15 cellular contexts compared by ENCODE assay signal in the genomic region with DNA sequence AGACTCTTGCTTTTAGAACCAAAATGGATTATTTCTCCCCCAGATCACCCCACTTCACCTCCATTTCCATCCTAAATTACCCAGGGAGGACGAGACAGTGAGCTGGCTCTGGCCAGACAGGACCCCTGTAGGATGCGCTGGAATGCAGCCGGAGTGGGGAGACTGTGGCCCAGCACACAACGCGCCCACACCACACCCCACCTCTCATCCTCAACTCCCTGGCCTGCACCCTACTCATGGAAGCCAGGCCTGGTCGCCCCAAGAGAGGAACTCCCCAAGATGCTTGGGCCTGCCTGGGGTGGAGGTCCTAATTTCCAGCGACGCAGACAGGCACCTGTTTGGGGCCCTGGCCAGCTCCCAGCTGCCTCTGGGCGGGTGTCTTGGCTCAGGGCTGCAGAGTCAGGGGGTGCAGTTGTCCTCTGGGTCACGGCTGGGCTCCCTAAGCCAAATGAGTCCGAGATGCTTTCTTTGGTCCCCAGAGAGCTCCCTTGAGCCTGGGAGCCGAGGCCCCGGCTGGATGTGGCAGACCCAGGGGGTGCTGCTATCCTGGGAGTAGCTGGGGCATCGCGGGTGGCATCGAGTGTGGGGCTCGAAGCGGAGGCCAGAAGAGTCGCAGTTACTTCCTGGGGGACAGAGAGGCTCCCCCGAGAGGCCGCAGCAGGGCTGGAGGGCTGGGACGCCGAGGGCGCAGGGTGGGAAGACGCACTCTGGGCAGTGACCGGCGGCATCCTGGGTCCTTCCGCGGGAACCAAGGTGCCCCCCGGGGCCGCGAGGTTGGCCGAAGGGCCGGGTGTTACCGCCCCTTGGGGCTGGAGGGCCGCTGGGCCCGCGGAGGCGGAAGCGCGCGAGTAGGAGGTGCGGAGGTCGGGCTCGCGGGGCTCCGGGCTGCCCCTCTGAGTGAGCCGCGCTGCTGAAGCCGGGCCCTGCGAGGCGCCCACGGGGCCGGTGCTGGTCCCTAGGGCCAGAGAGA. TPM values are rescaled to one million over a fixed set of nuclear protein-coding genes. Genes with fewer than 3 reads are reported as not detected.
DNase-seq lines count a peak whose midpoint lies in the region; ATAC-seq and TF ChIP-seq lines count a peak whose summit lies in the region.
"Had no signal": no experiment of that assay in that cellular context is flagged by ENCODE, and none has a peak within 500 bp of the region (broad histone marks: within the 10 kb centered on the region; RNA-seq: fewer than 3 reads in every experiment).

No MANE protein-coding gene starts in this region.

- WGBS in testis, 2 donors = 50 to 51% methylated on average over 1 to 21 of the region's 54 CpGs

- H3K27me3 Mint-ChIP-seq in memory B cell (peaks cover 4% of the 10 kb centered on the region), osteocyte (ENCODE audit: unreplicated experiment) (no peaks in the 10 kb centered on the region)

- H3K4me3 ChIP-seq in testis = peak overlapping the region; percentile 29
- H3K4me3 ChIP-seq: smooth muscle cell had no signal

- TF ChIP-seq POLR2A in testis (IDR thresholded peaks at IDR 0.05) = no peak

- H3K4me1 ChIP-seq in testis = no peaks in the 10 kb centered on the region

- TF ChIP-seq CTCF in testis (IDR thresholded peaks at IDR 0.05) = no peak
- no peak for TF ChIP-seq CTCF in osteocyte (IDR thresholded peaks at IDR 0.05)

- H3K27ac ChIP-seq in testis = no peak overlapping the region

- H3K9me3 Mint-ChIP-seq in memory B cell (no peaks in the 10 kb centered on the region), osteocyte (ENCODE audit: unreplicated experiment) (no peaks in the 10 kb centered on the region)
- H3K9me3 Mint-ChIP-seq: activated naive CD4-positive, alpha-beta T cell treated with anti-CD3 and anti-CD28 coated beads, Interleukin-2, amount 50 U/mL, for 24 hours had no signal

- peaks cover 21% of the 10 kb centered on the region for H3K4me1 Mint-ChIP-seq in memory B cell
- no peaks in the 10 kb centered on the region for H3K4me1 Mint-ChIP-seq in osteocyte (ENCODE audit: unreplicated experiment)
- H3K4me1 Mint-ChIP-seq: activated naive CD4-positive, alpha-beta T cell treated with anti-CD3 and anti-CD28 coated beads, Interleukin-2, amount 50 U/mL, for 24 hours had no signal

- no peaks in the 10 kb centered on the region for H3K36me3 Mint-ChIP-seq in memory B cell
- peaks cover 16% of the 10 kb centered on the region for H3K36me3 Mint-ChIP-seq in osteocyte (ENCODE audit: unreplicated experiment)
- H3K36me3 Mint-ChIP-seq: activated naive CD4-positive, alpha-beta T cell treated with anti-CD3 and anti-CD28 coated beads, Interleukin-2, amount 50 U/mL, for 24 hours had no signal

- H3K27me3 ChIP-seq in testis = no peaks in the 10 kb centered on the region

- H3K36me3 ChIP-seq in testis (ENCODE audit: low read depth, missing control alignments) = no peaks in the 10 kb centered on the region

- DNase-seq in memory B cell (ENCODE audit: low spot score in 2 of 2) = peak; percentile 30 to 51
- no peak for DNase-seq in testis
- DNase-seq in osteocyte (ENCODE audit: extremely low spot score, unreplicated experiment) = no peak
- DNase-seq: activated CD8-positive, alpha-beta T cell treated with anti-CD3 and anti-CD28 coated beads, Interleukin-2, amount 10 ng/mL, durations not matched to agents 7 days and 5 days; midbrain; PC-3 had no signal

- H3K4me3 Mint-ChIP-seq in memory B cell = peak overlapping the region; percentile 59
- H3K4me3 Mint-ChIP-seq in osteocyte (ENCODE audit: unreplicated experiment) = no peak overlapping the region
- H3K4me3 Mint-ChIP-seq: activated CD8-positive, alpha-beta T cell treated with anti-CD3 and anti-CD28 coated beads, Interleukin-2, amount 10 ng/mL, durations not matched to agents 7 days and 5 days; activated naive CD4-positive, alpha-beta T cell treated with anti-CD3 and anti-CD28 coated beads, Interleukin-2, amount 50 U/mL, for 24 hours had no signal

- peak; percentile 70 for ATAC-seq in HG02678 (IDR thresholded peaks at IDR 0.05; ENCODE audit: unreplicated experiment)
- peak; percentile 18 for ATAC-seq in esophagus mucosa
- peak; percentile 78 for ATAC-seq in memory B cell (ENCODE audit: low read depth)
- ATAC-seq in HG03097 (IDR thresholded peaks at IDR 0.05; ENCODE audit: low FRiP score, unreplicated experiment) = no peak
- ATAC-seq in HG03565 (IDR thresholded peaks at IDR 0.05; ENCODE audit: unreplicated experiment) = no peak
- no peak for ATAC-seq in HG02885 (IDR thresholded peaks at IDR 0.05; ENCODE audit: poor library complexity, unreplicated experiment)
- ATAC-seq: activated CD8-positive, alpha-beta T cell treated with anti-CD3 and anti-CD28 coated beads, Interleukin-2, amount 10 ng/mL, durations not matched to agents 7 days and 5 days; HCT116; PC-3 had no signal

- H3K9me3 ChIP-seq in testis = no peaks in the 10 kb centered on the region

- H3K27ac Mint-ChIP-seq in memory B cell = peak overlapping the region; percentile 84
- H3K27ac Mint-ChIP-seq in osteocyte (ENCODE audit: unreplicated experiment) = no peak overlapping the region
- H3K27ac Mint-ChIP-seq: activated CD8-positive, alpha-beta T cell treated with anti-CD3 and anti-CD28 coated beads, Interleukin-2, amount 10 ng/mL, durations not matched to agents 7 days and 5 days; activated naive CD4-positive, alpha-beta T cell treated with anti-CD3 and anti-CD28 coated beads, Interleukin-2, amount 50 U/mL, for 24 hours had no signal

- intact Hi-C loops in testis (cut with DNase I; ENCODE audit: low total_unique reads) = no loop called here

RNA-seq across cellular contexts. Expression of gene CLEC20A, which starts 10.4 kb away (rescaled TPM):
- not detected for total RNA-seq in esophagus mucosa
- total RNA-seq in testis = 1 to 10 TPM; 1.1 to 6.1 TPM
- polyA plus RNA-seq in testis (ENCODE audit: insufficient read depth, low read depth, low replicate concordance) = 7.5 TPM
- not detected in 2 replicates for total RNA-seq in osteocyte
- total RNA-seq: activated CD8-positive, alpha-beta T cell treated with anti-CD3 and anti-CD28 coated beads, Interleukin-2, amount 10 ng/mL, durations not matched to agents 7 days and 5 days; PC-3; smooth muscle cell; T-helper 2 cell treated with Interferon-gamma antibody and Interleukin-4, amounts not matched to agents 100 ng/mL and 5 ng/mL, for 36 hours had no signal

RNA-seq across cellular contexts. Expression of gene TEX35, which starts 26.5 kb away (rescaled TPM):
- 0.12 TPM for total RNA-seq in esophagus mucosa
- 10 to 100 TPM; 32.1 to 69.9 TPM for total RNA-seq in testis
- 131 TPM for polyA plus RNA-seq in testis (ENCODE audit: insufficient read depth, low read depth, low replicate concordance)
- total RNA-seq in osteocyte = not detected in 2 replicates
- total RNA-seq: activated CD8-positive, alpha-beta T cell treated with anti-CD3 and anti-CD28 coated beads, Interleukin-2, amount 10 ng/mL, durations not matched to agents 7 days and 5 days; PC-3; smooth muscle cell; T-helper 2 cell treated with Interferon-gamma antibody and Interleukin-4, amounts not matched to agents 100 ng/mL and 5 ng/mL, for 36 hours had no signal
- polyA plus RNA-seq: smooth muscle cell had no signal

Comparison
In these comparisons a context has a peak if more than half of its experiments do, and no peak if none do; other contexts are left out.
1. ATAC-seq: peak in HG02678 (single experiment), esophagus mucosa (single experiment) and memory B cell (single experiment); none in HG03097 (single experiment), HG03565 (single experiment) and HG02885 (single experiment).
2. DNase-seq: peak in memory B cell (2 of 2); none in testis (single experiment) and osteocyte (single experiment).
3. RNA of gene TEX35, which starts 26.5 kb away (total RNA-seq): 32.1 to 69.9 TPM in testis; 0.12 TPM in esophagus mucosa (single experiment) and not detected in osteocyte; every median in the first group is over 10 times any median in the second.